27 cellular contexts compared by ENCODE assay signal in the genomic region with DNA sequence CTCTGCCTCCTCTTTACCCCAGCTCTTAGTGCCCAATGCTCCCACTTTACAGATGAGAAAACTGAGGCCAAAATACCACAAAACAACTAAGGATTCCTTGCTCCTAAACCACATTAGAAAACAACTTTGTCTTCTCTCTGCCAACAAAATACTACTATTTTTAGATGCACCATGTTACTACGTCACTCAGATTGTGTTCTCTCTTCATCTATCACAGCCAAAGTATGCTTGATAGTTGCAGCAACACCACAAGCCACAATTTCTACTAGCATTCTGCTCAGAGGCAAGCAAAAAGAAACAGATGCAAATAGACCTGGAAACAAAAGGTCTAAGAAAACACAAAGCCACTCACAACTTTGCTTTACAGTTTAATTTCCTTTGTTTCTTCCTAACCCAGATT. TPM values are rescaled to one million over a fixed set of nuclear protein-coding genes. Genes with fewer than 3 reads are reported as not detected.
"Had no signal": no experiment of that assay in that cellular context is flagged by ENCODE, and none has a peak within 500 bp of the region (broad histone marks: within the 10 kb centered on the region; RNA-seq: fewer than 3 reads in every experiment).

No MANE protein-coding gene starts in this region.

- H3K4me1 Mint-ChIP-seq: activated B cell treated with CpG ODN at 0.5 μM for 24 hours; memory B cell; stimulated activated effector memory CD8-positive, alpha-beta T cell treated with anti-CD3 and anti-CD28 coated beads, Interleukin-12 subunit alpha, Interleukin-12 subunit beta, amount 100 ng/mL, for 72 hours had no signal

- DNase-seq: activated B cell treated with CpG ODN at 0.5 μM for 24 hours; activated CD4-positive, alpha-beta memory T cell treated with anti-CD3 and anti-CD28 coated beads for 36 hours; activated CD4-positive, alpha-beta T cell treated with anti-CD3 and anti-CD28 coated beads for 4 hours; activated gamma-delta T cell treated with Interleukin-2 at 50 U/mL for 16 hours; activated T-cell treated with anti-CD3 and anti-CD28 coated beads for 4 hours; adrenal gland; body of pancreas; central memory CD4-positive, alpha-beta T cell; effector CD4-positive, alpha-beta T cell; foreskin fibroblast; glutamatergic neuron; mucosa of descending colon; naive thymus-derived CD4-positive, alpha-beta T cell; ovary; psoas muscle; stimulated activated CD4-positive, alpha-beta T cell treated with anti-CD3 and anti-CD28 coated beads, Interleukin-4, amount 100 ng/mL, for 24 hours; stomach; upper lobe of right lung had no signal

- H3K4me3 Mint-ChIP-seq: activated B cell treated with CpG ODN at 0.5 μM for 24 hours; activated CD4-positive, alpha-beta memory T cell treated with anti-CD3 and anti-CD28 coated beads for 36 hours; activated T-helper 1 cell treated with anti-CD3 and anti-CD28 coated beads, Interleukin-12 subunit alpha, Interleukin-12 subunit beta, Interleukin-2, Interleukin-4 antibody, amounts not matched to agents 30 ng/mL and 10 ng/mL and 1 ng/mL, durations not matched to agents 14 hours and 24 hours and 36 hours; memory B cell; naive thymus-derived CD4-positive, alpha-beta T cell; stimulated activated effector memory CD8-positive, alpha-beta T cell treated with anti-CD3 and anti-CD28 coated beads, Interleukin-12 subunit alpha, Interleukin-12 subunit beta, amount 100 ng/mL, for 72 hours; T-helper 2 cell treated with Interferon-gamma antibody and Interleukin-4, amounts not matched to agents 5 μg/mL and 100 μg/mL, for 36 hours had no signal

- H3K27me3 ChIP-seq: body of pancreas, ovary had no signal

- H3K36me3 Mint-ChIP-seq: activated CD4-positive, alpha-beta memory T cell treated with anti-CD3 and anti-CD28 coated beads for 36 hours; stimulated activated effector memory CD8-positive, alpha-beta T cell treated with anti-CD3 and anti-CD28 coated beads, Interleukin-12 subunit alpha, Interleukin-12 subunit beta, amount 100 ng/mL, for 72 hours had no signal

- H3K9me3 ChIP-seq: adrenal gland, body of pancreas, esophagus muscularis mucosa, mucosa of descending colon, ovary, psoas muscle, stomach, upper lobe of right lung had no signal

- H3K36me3 ChIP-seq: adrenal gland, esophagus muscularis mucosa, ovary, stomach, upper lobe of right lung had no signal

- ATAC-seq: activated naive CD4-positive, alpha-beta T cell treated with anti-CD3 and anti-CD28 coated beads, Interleukin-2, amount 50 U/mL, for 72 hours; body of pancreas; mucosa of descending colon; naive thymus-derived CD4-positive, alpha-beta T cell; sciatic nerve; stimulated activated effector memory CD8-positive, alpha-beta T cell treated with anti-CD3 and anti-CD28 coated beads, Interleukin-12 subunit alpha, Interleukin-12 subunit beta, amount 100 ng/mL, for 72 hours; upper lobe of right lung had no signal

- H3K4me1 ChIP-seq: adrenal gland, psoas muscle, upper lobe of right lung had no signal

- H3K27ac ChIP-seq: adrenal gland, body of pancreas, coronary artery, esophagus muscularis mucosa, ovary, psoas muscle, stomach, upper lobe of right lung had no signal

- H3K27ac Mint-ChIP-seq: activated B cell treated with CpG ODN at 0.5 μM for 24 hours; activated CD4-positive, alpha-beta memory T cell treated with anti-CD3 and anti-CD28 coated beads for 36 hours; activated naive CD4-positive, alpha-beta T cell treated with anti-CD3 and anti-CD28 coated beads, Interleukin-2, amount 50 U/mL, for 72 hours; activated T-helper 1 cell treated with anti-CD3 and anti-CD28 coated beads, Interleukin-12 subunit alpha, Interleukin-12 subunit beta, Interleukin-2, Interleukin-4 antibody, amounts not matched to agents 30 ng/mL and 10 ng/mL and 1 ng/mL, durations not matched to agents 14 hours and 24 hours and 36 hours; memory B cell; naive thymus-derived CD4-positive, alpha-beta T cell; stimulated activated effector memory CD8-positive, alpha-beta T cell treated with anti-CD3 and anti-CD28 coated beads, Interleukin-12 subunit alpha, Interleukin-12 subunit beta, amount 100 ng/mL, for 72 hours; T-helper 2 cell treated with Interferon-gamma antibody and Interleukin-4, amounts not matched to agents 5 μg/mL and 100 μg/mL, for 36 hours had no signal

- H3K4me3 ChIP-seq: adrenal gland, body of pancreas, coronary artery, esophagus muscularis mucosa, mucosa of descending colon, ovary, psoas muscle, stomach, upper lobe of right lung had no signal

- H3K9me3 Mint-ChIP-seq: activated B cell treated with CpG ODN at 0.5 μM for 24 hours; activated CD4-positive, alpha-beta memory T cell treated with anti-CD3 and anti-CD28 coated beads for 36 hours; activated T-helper 1 cell treated with anti-CD3 and anti-CD28 coated beads, Interleukin-12 subunit alpha, Interleukin-12 subunit beta, Interleukin-2, Interleukin-4 antibody, amounts not matched to agents 30 ng/mL and 10 ng/mL and 1 ng/mL, durations not matched to agents 14 hours and 24 hours and 36 hours; memory B cell; T-helper 2 cell treated with Interferon-gamma antibody and Interleukin-4, amounts not matched to agents 5 μg/mL and 100 μg/mL, for 36 hours had no signal

- FAIRE-seq: keratinocyte had no signal

RNA-seq across cellular contexts. Expression of a gene that starts 3.3 kb away (rescaled TPM):
- total RNA-seq: activated B cell treated with CpG ODN at 0.5 μM for 24 hours; activated CD4-positive, alpha-beta memory T cell treated with anti-CD3 and anti-CD28 coated beads for 36 hours; activated naive CD4-positive, alpha-beta T cell treated with anti-CD3 and anti-CD28 coated beads, Interleukin-2, amount 50 U/mL, for 72 hours; activated T-helper 1 cell treated with anti-CD3 and anti-CD28 coated beads, Interleukin-12 subunit alpha, Interleukin-12 subunit beta, Interleukin-2, Interleukin-4 antibody, amounts not matched to agents 30 ng/mL and 10 ng/mL and 1 ng/mL, durations not matched to agents 14 hours and 24 hours and 36 hours had no signal
- polyA plus RNA-seq: naive thymus-derived CD4-positive, alpha-beta T cell had no signal
